In genomic region chr21:10424097-10424886, GRCh38 we compare ENCODE assay signal across 8 cellular contexts.
DNase-seq lines count a peak whose midpoint lies in the region; ATAC-seq, FAIRE-seq and TF ChIP-seq lines count a peak whose summit lies in the region.
"Not testable (repeated sequence)": the region's sequence is repeated elsewhere in the genome, so short reads cannot be mapped to it uniquely, and the experiment has no call there.

No MANE protein-coding gene starts in this region.

- CTCF ChIA-PET in GM10248 (lab: Yijun Ruan, JAX); HEK293T (lab: Yijun Ruan, JAX): not testable (repeated sequence)

- 69 to 70% methylated on average over 4 of the region's 4 CpGs for WGBS in endodermal cell (ENCODE audit: insufficient coverage in 1 of 2, insufficient read length in 1 of 2), 2 experiments
- 57 to 60% (median 59%) methylated on average over 4 of the region's 4 CpGs for WGBS in psoas muscle, 3 donors
- WGBS in aorta, 2 donors, result 57% methylated on average over 4 of the region's 4 CpGs

- not testable (repeated sequence) for H3K9ac ChIP-seq in endodermal cell (ENCODE audit: extremely low read depth, low read length, poor library complexity, severe bottlenecking)

- not testable (repeated sequence) for H3K4me3 Mint-ChIP-seq in endodermal cell

- TF ChIP-seq CTCF in GM10248 (IDR thresholded peaks at IDR 0.05; ENCODE audit: control extremely low read depth, extremely low read depth, low read depth, missing control alignments); endodermal cell (conservative IDR thresholded peaks at IDR 0.05); psoas muscle (IDR thresholded peaks at IDR 0.05): not testable (repeated sequence)

- not testable (repeated sequence) for H3K27ac Mint-ChIP-seq in endodermal cell

- H3K9me3 ChIP-seq in endodermal cell (ENCODE audit: control insufficient read depth, low read length), result peaks cover 94% of the 10 kb centered on the region
- peaks cover 10% of the 10 kb centered on the region for H3K9me3 ChIP-seq in psoas muscle
- H3K9me3 ChIP-seq in aorta (ENCODE audit: control insufficient read depth, low read length), result not testable (repeated sequence)

- ATAC-seq in psoas muscle (peak in 3 of 4 donors; percentile 4 to 7 (median 4)), aorta (ENCODE audit: low FRiP score) (peak; percentile 1)

- H3K4me1 ChIP-seq in endodermal cell (ENCODE audit: control insufficient read depth, insufficient read depth, low read length); psoas muscle; aorta (ENCODE audit: control insufficient read depth in 1 of 2, insufficient read depth in 2 of 2, low read length in 2 of 2): not testable (repeated sequence)

- H3K4me1 Mint-ChIP-seq in endodermal cell, result not testable (repeated sequence)

- H3K36me3 Mint-ChIP-seq in endodermal cell (ENCODE audit: low read depth), result not testable (repeated sequence)

- not testable (repeated sequence) for H3K27ac ChIP-seq in endodermal cell (ENCODE audit: low read depth, low read length); psoas muscle; aorta (ENCODE audit: low read depth in 1 of 2, low read length in 2 of 2)

- not testable (repeated sequence) for H3K36me3 ChIP-seq in endodermal cell (ENCODE audit: control insufficient read depth, insufficient read depth, low read length); psoas muscle (ENCODE audit: insufficient read depth in 1 of 2, low read depth in 1 of 2); aorta (ENCODE audit: control insufficient read depth in 1 of 2, insufficient read depth in 2 of 2, low read length in 1 of 2)

- peak overlapping the region; percentile 6 for H3K4me3 ChIP-seq in endodermal cell (ENCODE audit: low read length)
- not testable (repeated sequence) for H3K4me3 ChIP-seq in psoas muscle; aorta (ENCODE audit: low read length in 2 of 2)

- peak; percentile 47 for DNase-seq in GM10248 (ENCODE audit: extremely low spot score)
- DNase-seq in HEK293T (ENCODE audit: extremely low spot score), result peak; percentile 10
- DNase-seq in endodermal cell, psoas muscle, aorta: not testable (repeated sequence)
- peak; percentile 16 for DNase-seq in iPS-NIHi11 (ENCODE audit: low spot score)
- DNase-seq in medulla oblongata (ENCODE audit: extremely low spot score), result peak; percentile 50

- FAIRE-seq in TTC549 (lab: Jason Lieb, UNC), result peak; percentile 54

- not testable (repeated sequence) for H3K27me3 Mint-ChIP-seq in endodermal cell (ENCODE audit: insufficient read depth)

- not testable (repeated sequence) for H3K9me3 Mint-ChIP-seq in endodermal cell

- POLR2A ChIA-PET in GM10248 (lab: Yijun Ruan, JAX); HEK293T (lab: Yijun Ruan, JAX): not testable (repeated sequence)

- not testable (repeated sequence) for H3K27me3 ChIP-seq in endodermal cell (ENCODE audit: control insufficient read depth, insufficient read depth, low read length, poor library complexity, severe bottlenecking); psoas muscle (ENCODE audit: insufficient read depth in 3 of 3, low read length in 2 of 3); aorta (ENCODE audit: control insufficient read depth in 1 of 2, insufficient read depth in 2 of 2, low read length in 1 of 2)

- intact Hi-C loops in psoas muscle (cut with DNase I); aorta (cut with DNase I): not testable (repeated sequence)
